ENCODE assay signal across 20 cellular contexts in genomic region chr12:98758331-98758730, GRCh38.
A peak's percentile ranks its signal among the peaks of the same experiment; 100 is the strongest.
DNase-seq lines count a peak whose midpoint lies in the region; ATAC-seq and TF ChIP-seq lines count a peak whose summit lies in the region.
"Had no signal": no experiment of that assay in that cellular context is flagged by ENCODE, and none has a peak within 500 bp of the region (broad histone marks: within the 10 kb centered on the region; RNA-seq: fewer than 3 reads in every experiment).

No MANE protein-coding gene starts in this region.

- H2AFZ ChIP-seq in SK-N-SH (ENCODE audit: low read depth) = no peak overlapping the region

- H4K20me1 ChIP-seq in SK-N-SH (ENCODE audit: insufficient read depth) = no peaks in the 10 kb centered on the region

- H3K36me3 Mint-ChIP-seq in activated T-helper 1 cell treated with anti-CD3 and anti-CD28 coated beads, Interleukin-12 subunit alpha, Interleukin-12 subunit beta, Interleukin-2, Interleukin-4 antibody, amounts not matched to agents 30 ng/mL and 10 ng/mL and 1 ng/mL, durations not matched to agents 14 hours and 24 hours and 36 hours (ENCODE audit: low read depth) = peaks cover 2% of the 10 kb centered on the region
- H3K36me3 Mint-ChIP-seq: CD8-positive, alpha-beta memory T cell; naive B cell had no signal

- H3K27ac ChIP-seq in SK-N-SH (ENCODE audit: low read depth in 2 of 2, low read length in 1 of 2) (no peak overlapping the region), caudate nucleus (ENCODE audit: low read depth, low read length) (peak overlapping the region; percentile 69), aorta (ENCODE audit: low read depth in 1 of 2, low read length in 2 of 2) (no peak overlapping the region)
- H3K27ac ChIP-seq: 22Rv1, esophagus muscularis mucosa, prostate gland, suprapubic skin had no signal

- H3K4me1 ChIP-seq in SK-N-SH (ENCODE audit: control insufficient read depth in 1 of 2, insufficient read depth in 2 of 2, low read depth in 1 of 2, low read length in 1 of 2) (peaks cover 0 to 10% of the 10 kb centered on the region in 2 experiments; a peak in 1 of 4 replicates), aorta (ENCODE audit: control insufficient read depth in 1 of 2, insufficient read depth in 2 of 2, low read length in 2 of 2) (no peaks in the 10 kb centered on the region)
- H3K4me1 ChIP-seq: prostate gland, suprapubic skin had no signal

- H3K27me3 ChIP-seq in SK-N-SH (ENCODE audit: insufficient read depth) (no peaks in the 10 kb centered on the region), aorta (ENCODE audit: control insufficient read depth in 1 of 2, insufficient read depth in 2 of 2, low read length in 1 of 2) (no peaks in the 10 kb centered on the region)
- H3K27me3 ChIP-seq: esophagus muscularis mucosa, suprapubic skin had no signal

- no peaks in the 10 kb centered on the region for H3F3A ChIP-seq in SK-N-SH (replicated peaks; ENCODE audit: insufficient read depth)

- H3K9ac ChIP-seq in SK-N-SH = no peak overlapping the region

- no peak for DNase-seq in SK-N-SH
- peak in 54 of 61 donors; percentile 18 to 85 (median 62) for DNase-seq in caudate nucleus (lab: John Stamatoyannopoulos, UW)
- peak; percentile 91 for DNase-seq in medulla oblongata (ENCODE audit: extremely low spot score)
- DNase-seq in aorta = peak; percentile 80 to 90
- no peak for DNase-seq in activated T-helper 1 cell treated with anti-CD3 and anti-CD28 coated beads, Interleukin-12 subunit alpha, Interleukin-12 subunit beta, Interleukin-2, Interleukin-4 antibody, amounts not matched to agents 30 ng/mL and 10 ng/mL and 1 ng/mL, durations not matched to agents 14 hours and 24 hours and 36 hours (ENCODE audit: low spot score)
- no peak for DNase-seq in NCI-H2081 treated with DMSO at 0.1 percent for 48 hours (lab: John Stamatoyannopoulos, UW)
- DNase-seq: activated CD8-positive, alpha-beta T cell treated with anti-CD3 and anti-CD28 coated beads, Interleukin-2, amount 10 ng/mL, durations not matched to agents 7 days and 5 days; CD8-positive, alpha-beta memory T cell; HFFc6; naive B cell; NCI-H2107; NCI-H774; stimulated activated CD4-positive, alpha-beta T cell treated with anti-CD3 and anti-CD28 coated beads, Interleukin-15, amount 100 ng/mL, for 24 hours; SW 1271 had no signal

- 58% methylated on average over 3 of the region's 3 CpGs for WGBS in SK-N-SH (ENCODE audit: low lambda C conversion rate)
- WGBS in aorta, 2 donors = 5 to 6% methylated on average over 3 of the region's 3 CpGs

- TF ChIP-seq RAD21 in SK-N-SH (IDR thresholded peaks at IDR 0.05; ENCODE audit: low read length) = no peak

- no peaks in the 10 kb centered on the region for H3K9me3 ChIP-seq in SK-N-SH
- no peaks in the 10 kb centered on the region for H3K9me3 ChIP-seq in aorta (ENCODE audit: control insufficient read depth, low read length)
- H3K9me3 ChIP-seq: esophagus muscularis mucosa, prostate gland, suprapubic skin had no signal

- no peak for TF ChIP-seq CTCF in SK-N-SH (IDR thresholded peaks at IDR 0.05)

- no peak overlapping the region for H3K27ac Mint-ChIP-seq in activated T-helper 1 cell treated with anti-CD3 and anti-CD28 coated beads, Interleukin-12 subunit alpha, Interleukin-12 subunit beta, Interleukin-2, Interleukin-4 antibody, amounts not matched to agents 30 ng/mL and 10 ng/mL and 1 ng/mL, durations not matched to agents 14 hours and 24 hours and 36 hours
- H3K27ac Mint-ChIP-seq: activated CD8-positive, alpha-beta T cell treated with anti-CD3 and anti-CD28 coated beads, Interleukin-2, amount 10 ng/mL, durations not matched to agents 7 days and 5 days; CD8-positive, alpha-beta memory T cell; HFFc6 had no signal

- no peak for TF ChIP-seq EP300 in SK-N-SH (IDR thresholded peaks at IDR 0.05; ENCODE audit: borderline replicate concordance in 1 of 2, low read depth in 1 of 2, low read length in 1 of 2)

- H3K4me3 Mint-ChIP-seq in activated T-helper 1 cell treated with anti-CD3 and anti-CD28 coated beads, Interleukin-12 subunit alpha, Interleukin-12 subunit beta, Interleukin-2, Interleukin-4 antibody, amounts not matched to agents 30 ng/mL and 10 ng/mL and 1 ng/mL, durations not matched to agents 14 hours and 24 hours and 36 hours = no peak overlapping the region
- H3K4me3 Mint-ChIP-seq: activated CD8-positive, alpha-beta T cell treated with anti-CD3 and anti-CD28 coated beads, Interleukin-2, amount 10 ng/mL, durations not matched to agents 7 days and 5 days; CD8-positive, alpha-beta memory T cell; HFFc6 had no signal

- no peaks in the 10 kb centered on the region for H3K79me2 ChIP-seq in SK-N-SH (ENCODE audit: insufficient read depth)

- no peaks in the 10 kb centered on the region for H3K9me2 ChIP-seq in SK-N-SH

- intact Hi-C loops in aorta (cut with DNase I) = no loop called here
- intact Hi-C loops in activated T-helper 1 cell treated with anti-CD3 and anti-CD28 coated beads, Interleukin-12 subunit alpha, Interleukin-12 subunit beta, Interleukin-2, Interleukin-4 antibody, amounts not matched to agents 30 ng/mL and 10 ng/mL and 1 ng/mL, durations not matched to agents 14 hours and 24 hours and 36 hours (cut with micrococcal nuclease) = no loop called here

- no peak overlapping the region for H3K4me2 ChIP-seq in SK-N-SH

- peaks cover 24% of the 10 kb centered on the region for H3K4me1 Mint-ChIP-seq in activated T-helper 1 cell treated with anti-CD3 and anti-CD28 coated beads, Interleukin-12 subunit alpha, Interleukin-12 subunit beta, Interleukin-2, Interleukin-4 antibody, amounts not matched to agents 30 ng/mL and 10 ng/mL and 1 ng/mL, durations not matched to agents 14 hours and 24 hours and 36 hours (ENCODE audit: low read depth)
- H3K4me1 Mint-ChIP-seq: naive B cell had no signal

- no peaks in the 10 kb centered on the region for H3K9me3 Mint-ChIP-seq in activated T-helper 1 cell treated with anti-CD3 and anti-CD28 coated beads, Interleukin-12 subunit alpha, Interleukin-12 subunit beta, Interleukin-2, Interleukin-4 antibody, amounts not matched to agents 30 ng/mL and 10 ng/mL and 1 ng/mL, durations not matched to agents 14 hours and 24 hours and 36 hours
- H3K9me3 Mint-ChIP-seq: CD8-positive, alpha-beta memory T cell; HFFc6 had no signal

- ATAC-seq in SK-N-SH treated with all-trans-retinoic acid at 6 μM for 48 hours = 0 out of 3 replicates have a peak, but pooled peaks have one; percentile 20
- ATAC-seq in aorta (ENCODE audit: low FRiP score) = peak; percentile 67
- no peak for ATAC-seq in HG02870 (IDR thresholded peaks at IDR 0.05; ENCODE audit: unreplicated experiment)
- ATAC-seq: activated CD8-positive, alpha-beta T cell treated with anti-CD3 and anti-CD28 coated beads, Interleukin-2, amount 10 ng/mL, durations not matched to agents 7 days and 5 days had no signal

- H3K4me3 ChIP-seq in SK-N-SH (ENCODE audit: low read depth in 2 of 2, low read length in 1 of 2) (no peak overlapping the region), aorta (ENCODE audit: low read length in 2 of 2) (no peak overlapping the region)
- H3K4me3 ChIP-seq: esophagus muscularis mucosa, prostate gland, suprapubic skin had no signal

- CTCF ChIA-PET in SK-N-SH (lab: Yijun Ruan, JAX) = no interaction called here

- POLR2A ChIA-PET in SK-N-SH (lab: Yijun Ruan, JAX) = no interaction called here

- H3K36me3 ChIP-seq in SK-N-SH (replicated peaks in 1 of 2; ENCODE audit: control insufficient read depth in 1 of 2, insufficient read depth in 2 of 2, low read length in 1 of 2) (no peaks in the 10 kb centered on the region), aorta (ENCODE audit: control insufficient read depth in 1 of 2, insufficient read depth in 2 of 2, low read length in 1 of 2) (peaks cover 0 to 2% of the 10 kb centered on the region in 2 donors)
- H3K36me3 ChIP-seq: esophagus muscularis mucosa, prostate gland, suprapubic skin had no signal

- H3K27me3 Mint-ChIP-seq in activated T-helper 1 cell treated with anti-CD3 and anti-CD28 coated beads, Interleukin-12 subunit alpha, Interleukin-12 subunit beta, Interleukin-2, Interleukin-4 antibody, amounts not matched to agents 30 ng/mL and 10 ng/mL and 1 ng/mL, durations not matched to agents 14 hours and 24 hours and 36 hours (ENCODE audit: insufficient read depth) = peaks cover 5% of the 10 kb centered on the region

TF ChIP-seq in SK-N-SH, 30 proteins besides CTCF, POLR2A, EP300 and RAD21 (continues in another document):
- TF ChIP-seq USF2 (IDR thresholded peaks at IDR 0.05; ENCODE audit: borderline replicate concordance, low read depth, low read length) = no peak
- TF ChIP-seq MXI1 (IDR thresholded peaks at IDR 0.05; ENCODE audit: low read depth, low read length) = no peak
- TF ChIP-seq REST (IDR thresholded peaks at IDR 0.05; ENCODE audit: low read depth, low read length) = no peak

Comparison
In these comparisons a context has a peak if more than half of its experiments do, and no peak if none do; other contexts are left out.
1. DNase-seq: peak in caudate nucleus (54 of 61), medulla oblongata (single experiment) and aorta (2 of 2); none in SK-N-SH (single experiment), activated T-helper 1 cell treated with anti-CD3 and anti-CD28 coated beads, Interleukin-12 subunit alpha, Interleukin-12 subunit beta, Interleukin-2, Interleukin-4 antibody, amounts not matched to agents 30 ng/mL and 10 ng/mL and 1 ng/mL, durations not matched to agents 14 hours and 24 hours and 36 hours (single experiment) and NCI-H2081 treated with DMSO at 0.1 percent for 48 hours (single experiment).